Comparison of ENCODE assay signal across 16 cellular contexts in genomic region chr6:166415833-166416347, GRCh38. TPM values are rescaled to one million over a fixed set of nuclear protein-coding genes. Genes with fewer than 3 reads are reported as not detected.
DNase-seq lines count a peak whose midpoint lies in the region; FAIRE-seq and TF ChIP-seq lines count a peak whose summit lies in the region.
"Had no signal": no experiment of that assay in that cellular context is flagged by ENCODE, and none has a peak within 500 bp of the region (broad histone marks: within the 10 kb centered on the region; RNA-seq: fewer than 3 reads in every experiment).

No MANE protein-coding gene starts in this region.

- peak; percentile 100 for FAIRE-seq in urothelium cell line (lab: Jason Lieb, UNC)

- dilution Hi-C loops in mammary epithelial cell (cut with HindIII; ENCODE audit: low sequenced_read_pairs): no loop called here

- no peak overlapping the region for H3K4me2 ChIP-seq in mammary epithelial cell (ENCODE audit: insufficient read depth, low read depth, low read length)

- H3K4me3 ChIP-seq in mammary epithelial cell (replicated peaks in 1 of 3; ENCODE audit: insufficient read depth in 1 of 3, low read depth in 2 of 3, low read length in 3 of 3) (no peak overlapping the region), coronary artery (no peak overlapping the region)
- H3K4me3 ChIP-seq: breast epithelium, psoas muscle had no signal

- in situ Hi-C loops in mammary epithelial cell (cut with MboI; ENCODE audit: low sequenced_read_pairs in 2 of 2): no loop called here

- no peaks in the 10 kb centered on the region for H3K4me1 ChIP-seq in mammary epithelial cell (ENCODE audit: insufficient read depth, low read length)
- H3K4me1 ChIP-seq: breast epithelium, psoas muscle had no signal

- no peaks in the 10 kb centered on the region for H3K27me3 ChIP-seq in mammary epithelial cell (ENCODE audit: insufficient read depth, low read length)
- H3K27me3 ChIP-seq: breast epithelium had no signal

- peaks cover 3% of the 10 kb centered on the region for H3K36me3 ChIP-seq in mammary epithelial cell (ENCODE audit: insufficient read depth, low read length)
- H3K36me3 ChIP-seq: breast epithelium had no signal

- H3K9ac ChIP-seq in mammary epithelial cell (ENCODE audit: insufficient read depth, low read length): no peak overlapping the region

- intact Hi-C loops in MCF 10A (cut with micrococcal nuclease) (no loop called here), mammary epithelial cell (cut with micrococcal nuclease) (no loop called here)

- H3K27ac ChIP-seq in mammary epithelial cell (ENCODE audit: insufficient read depth, low read depth, low read length) (no peak overlapping the region), coronary artery (no peak overlapping the region)
- H3K27ac ChIP-seq: breast epithelium, psoas muscle had no signal

- no peaks in the 10 kb centered on the region for H3K4me1 Mint-ChIP-seq in MCF 10A (ENCODE audit: insufficient read depth, unreplicated experiment)
- H3K4me1 Mint-ChIP-seq in activated CD4-positive, alpha-beta memory T cell treated with anti-CD3 and anti-CD28 coated beads, Interleukin-2, amount 10 ng/mL, durations not matched to agents 7 days and 5 days: peaks cover 85% of the 10 kb centered on the region
- peaks cover 75 to 80% of the 10 kb centered on the region in 2 donors for H3K4me1 Mint-ChIP-seq in immature natural killer cell
- H3K4me1 Mint-ChIP-seq: activated B cell treated with CpG ODN at 0.5 μM for 24 hours, endodermal cell had no signal

- H3K36me3 Mint-ChIP-seq in MCF 10A (ENCODE audit: insufficient read depth, unreplicated experiment): peaks cover 88% of the 10 kb centered on the region
- peaks cover 21% of the 10 kb centered on the region for H3K36me3 Mint-ChIP-seq in activated CD4-positive, alpha-beta memory T cell treated with anti-CD3 and anti-CD28 coated beads, Interleukin-2, amount 10 ng/mL, durations not matched to agents 7 days and 5 days (ENCODE audit: low read depth)
- H3K36me3 Mint-ChIP-seq in immature natural killer cell: peaks cover 0 to 11% (median 4%) of the 10 kb centered on the region in 3 donors

- DNase-seq in MCF 10A (ENCODE audit: unreplicated experiment) (no peak), mammary epithelial cell (no peak), immature natural killer cell (no peak), urothelium cell line (ENCODE audit: low spot score) (no peak), DMS79 (lab: John Stamatoyannopoulos, UW) (no peak), NCI-H1417 treated with DMSO at 0.1 percent for 48 hours (lab: John Stamatoyannopoulos, UW) (no peak), coronary artery (ENCODE audit: low spot score) (no peak)
- no peak for DNase-seq in activated CD4-positive, alpha-beta memory T cell treated with anti-CD3 and anti-CD28 coated beads, Interleukin-2, amount 10 ng/mL, durations not matched to agents 7 days and 5 days
- DNase-seq: activated B cell treated with CpG ODN at 0.5 μM for 24 hours, DMS 273 treated with DMSO at 0.1 percent for 48 hours, endodermal cell, foreskin fibroblast, NCI-H2029, psoas muscle, SW 1271 had no signal

- H3K27me3 Mint-ChIP-seq in MCF 10A (ENCODE audit: insufficient read depth, unreplicated experiment): no peaks in the 10 kb centered on the region
- peaks cover 4% of the 10 kb centered on the region for H3K27me3 Mint-ChIP-seq in activated CD4-positive, alpha-beta memory T cell treated with anti-CD3 and anti-CD28 coated beads, Interleukin-2, amount 10 ng/mL, durations not matched to agents 7 days and 5 days
- H3K27me3 Mint-ChIP-seq in immature natural killer cell (ENCODE audit: low read depth in 3 of 3): peaks cover 20 to 31% (median 26%) of the 10 kb centered on the region in 3 donors
- H3K27me3 Mint-ChIP-seq: activated B cell treated with CpG ODN at 0.5 μM for 24 hours had no signal

- H3K9me3 Mint-ChIP-seq in MCF 10A (ENCODE audit: unreplicated experiment): peaks cover 13% of the 10 kb centered on the region
- H3K9me3 Mint-ChIP-seq in activated CD4-positive, alpha-beta memory T cell treated with anti-CD3 and anti-CD28 coated beads, Interleukin-2, amount 10 ng/mL, durations not matched to agents 7 days and 5 days: peaks cover 18% of the 10 kb centered on the region
- peaks cover 0 to 2% (median 0%) of the 10 kb centered on the region in 6 donors for H3K9me3 Mint-ChIP-seq in immature natural killer cell
- H3K9me3 Mint-ChIP-seq: endodermal cell had no signal

- WGBS in mammary epithelial cell (ENCODE audit: low coverage, missing lambda C conversion rate): 77% methylated on average over 5 of the region's 5 CpGs

- no peaks in the 10 kb centered on the region for H3K9me3 ChIP-seq in mammary epithelial cell (replicated peaks; ENCODE audit: insufficient read depth, low read length)
- H3K9me3 ChIP-seq: breast epithelium, psoas muscle had no signal

- BruUV-seq in MCF 10A (replicated peaks; lab: Mats Ljungman, UMichigan): no TSS peak
- BruUV-seq in mammary epithelial cell (replicated peaks; lab: Mats Ljungman, UMichigan): no TSS peak

- H2AFZ ChIP-seq in mammary epithelial cell (ENCODE audit: low read depth, low read length): no peak overlapping the region

- TF ChIP-seq CTCF in MCF 10A (IDR thresholded peaks at IDR 0.05; ENCODE audit: unreplicated experiment) (no peak), mammary epithelial cell (conservative IDR thresholded peaks at IDR 0.05 in 1 of 2, IDR thresholded peaks at IDR 0.05 in 1 of 2; ENCODE audit: extremely low read depth in 1 of 2, insufficient read depth in 1 of 2, low read depth in 1 of 2, low read length in 2 of 2) (no peak), coronary artery (IDR thresholded peaks at IDR 0.05) (no peak)

- H4K20me1 ChIP-seq in mammary epithelial cell (ENCODE audit: insufficient read depth, low read length): no peaks in the 10 kb centered on the region

- POLR2A ChIA-PET in MCF 10A (lab: Yijun Ruan, JAX): no interaction called here
- POLR2A ChIA-PET in activated CD4-positive, alpha-beta memory T cell treated with anti-CD3 and anti-CD28 coated beads, Interleukin-2, amount 10 ng/mL, durations not matched to agents 7 days and 5 days (lab: Charles Lee): interaction anchor here (1.3 kb wide), 1 partner anchor 21 kb away, joined by 4 read pairs; no protein-coding TSS in a partner anchor

- H3K4me3 Mint-ChIP-seq in MCF 10A (ENCODE audit: unreplicated experiment): no peak overlapping the region
- H3K4me3 Mint-ChIP-seq in activated CD4-positive, alpha-beta memory T cell treated with anti-CD3 and anti-CD28 coated beads, Interleukin-2, amount 10 ng/mL, durations not matched to agents 7 days and 5 days: peak overlapping the region; percentile 24
- peak overlapping the region; percentile 72 to 85 (median 78) for H3K4me3 Mint-ChIP-seq in immature natural killer cell
- H3K4me3 Mint-ChIP-seq: activated B cell treated with CpG ODN at 0.5 μM for 24 hours, endodermal cell had no signal

- H3K79me2 ChIP-seq in mammary epithelial cell (ENCODE audit: insufficient read depth, low read length): no peaks in the 10 kb centered on the region

- H3K27ac Mint-ChIP-seq in MCF 10A (ENCODE audit: low read depth, unreplicated experiment) (peak overlapping the region; percentile 32), immature natural killer cell (peak overlapping the region; percentile 64 to 98 (median 90))
- peak overlapping the region; percentile 83 for H3K27ac Mint-ChIP-seq in activated CD4-positive, alpha-beta memory T cell treated with anti-CD3 and anti-CD28 coated beads, Interleukin-2, amount 10 ng/mL, durations not matched to agents 7 days and 5 days
- H3K27ac Mint-ChIP-seq: activated B cell treated with CpG ODN at 0.5 μM for 24 hours, endodermal cell had no signal

- CTCF ChIA-PET in MCF 10A (lab: Yijun Ruan, JAX) (interaction anchor here (1.3 kb wide), 1 partner anchor 16 kb away, joined by 3 read pairs; no protein-coding TSS in a partner anchor), mammary epithelial cell (lab: Charles Lee; ENCODE audit: low non-redundant PET) (no interaction called here)
- CTCF ChIA-PET in activated CD4-positive, alpha-beta memory T cell treated with anti-CD3 and anti-CD28 coated beads, Interleukin-2, amount 10 ng/mL, durations not matched to agents 7 days and 5 days (lab: Charles Lee): no interaction called here

RNA-seq across cellular contexts. Expression of gene MPC1, which starts 33.1 kb away (rescaled TPM):
- total RNA-seq in MCF 10A (2022): 31.8 and 33.1 TPM in 2 replicates
- 10 to 100 TPM; 21.5 to 24.8 TPM for total RNA-seq in mammary epithelial cell
- polyA plus RNA-seq in mammary epithelial cell: 25.1 TPM
- polyA minus RNA-seq in mammary epithelial cell: 13.6 TPM
- 10 to 100 TPM; 23.0 to 24.1 TPM for total RNA-seq in activated CD4-positive, alpha-beta memory T cell treated with anti-CD3 and anti-CD28 coated beads, Interleukin-2, amount 10 ng/mL, durations not matched to agents 7 days and 5 days
- 100 to 1,000 TPM in 1 of 3 donors, 10 to 100 TPM in 2; 68.7 to 107 (median 85.6) TPM for polyA plus RNA-seq in immature natural killer cell

Comparison
In these comparisons a context has a peak if more than half of its experiments do, and no peak if none do; other contexts are left out.
1. H3K27ac Mint-ChIP-seq: peak in every context shown above with its lines; median percentile 90 in immature natural killer cell; 83 in activated CD4-positive, alpha-beta memory T cell treated with anti-CD3 and anti-CD28 coated beads, Interleukin-2, amount 10 ng/mL, durations not matched to agents 7 days and 5 days; 32 in MCF 10A.